18 cellular contexts compared by ENCODE assay signal in genomic region chr2:223123859-223124610, GRCh38.
A peak's percentile ranks its signal among the peaks of the same experiment; 100 is the strongest.
DNase-seq lines count a peak whose midpoint lies in the region; ATAC-seq and TF ChIP-seq lines count a peak whose summit lies in the region.
"Had no signal": no experiment of that assay in that cellular context is flagged by ENCODE, and none has a peak within 500 bp of the region (broad histone marks: within the 10 kb centered on the region; RNA-seq: fewer than 3 reads in every experiment).

No MANE protein-coding gene starts in this region.

- H3K4me1 Mint-ChIP-seq in GM23338 (peaks cover 17% of the 10 kb centered on the region), endodermal cell (peaks cover 8% of the 10 kb centered on the region)
- H3K4me1 Mint-ChIP-seq: IgD-negative memory B cell, memory B cell, neural crest cell had no signal

- peak overlapping the region; percentile 63; the same call in 1 of the 2 replicates for H2AFZ ChIP-seq in GM23338

- no peaks in the 10 kb centered on the region for H4K20me1 ChIP-seq in GM23338 (replicated peaks; ENCODE audit: insufficient read depth)

- ATAC-seq in GM23338, result no peak
- no peak for ATAC-seq in HG02938 (IDR thresholded peaks at IDR 0.05; ENCODE audit: unreplicated experiment)
- ATAC-seq: stimulated activated naive CD8-positive, alpha-beta T cell treated with anti-CD3 and anti-CD28 coated beads, Interleukin-15, Interleukin-2, amounts not matched to agents 100 U/mL and 50 U/mL, for 24 hours had no signal

- no peak overlapping the region for H3K9ac ChIP-seq in endodermal cell (ENCODE audit: extremely low read depth, low read length, poor library complexity, severe bottlenecking)

- H3K27me3 Mint-ChIP-seq in GM23338 (ENCODE audit: insufficient read depth, low read depth, poor library complexity), result peaks cover 12% of the 10 kb centered on the region
- H3K27me3 Mint-ChIP-seq in endodermal cell (ENCODE audit: insufficient read depth), result no peaks in the 10 kb centered on the region
- H3K27me3 Mint-ChIP-seq: IgD-negative memory B cell had no signal

- H3K27me3 ChIP-seq in A673 (replicated peaks; ENCODE audit: insufficient read depth, low read depth, low read length, poor library complexity) (no peaks in the 10 kb centered on the region), GM23338 (ENCODE audit: insufficient read depth) (no peaks in the 10 kb centered on the region), endodermal cell (ENCODE audit: control insufficient read depth, insufficient read depth, low read length, poor library complexity, severe bottlenecking) (no peaks in the 10 kb centered on the region)
- H3K27me3 ChIP-seq: upper lobe of left lung had no signal

- H3K4me3 Mint-ChIP-seq in GM23338 (no peak overlapping the region), endodermal cell (no peak overlapping the region)
- H3K4me3 Mint-ChIP-seq: IgD-negative memory B cell, memory B cell, neural crest cell had no signal

- no peak overlapping the region for H3K27ac Mint-ChIP-seq in GM23338
- H3K27ac Mint-ChIP-seq in endodermal cell, result no peak overlapping the region
- H3K27ac Mint-ChIP-seq: IgD-negative memory B cell, memory B cell had no signal

- TF ChIP-seq CTCF in A673 (conservative IDR thresholded peaks at IDR 0.05; ENCODE audit: low read depth, low read length) (no peak), GM23338 (conservative IDR thresholded peaks at IDR 0.05; ENCODE audit: low read depth in 2 of 2) (no peak), RWPE1 (conservative IDR thresholded peaks at IDR 0.05; ENCODE audit: low read depth) (no peak), endodermal cell (conservative IDR thresholded peaks at IDR 0.05) (no peak)

- no peaks in the 10 kb centered on the region for H3K9me3 ChIP-seq in A673 (ENCODE audit: low read depth, low read length, poor library complexity, severe bottlenecking)
- no peaks in the 10 kb centered on the region for H3K9me3 ChIP-seq in endodermal cell (ENCODE audit: control insufficient read depth, low read length)
- H3K9me3 ChIP-seq: upper lobe of left lung had no signal

- intact Hi-C loops in A673 (cut with micrococcal nuclease; ENCODE audit: unreplicated experiment), result no loop called here

- TSS peak; percentile 49 for BruUV-seq in A673 (replicated peaks; lab: Mats Ljungman, UMichigan)

- H3K36me3 Mint-ChIP-seq in GM23338 (ENCODE audit: low read depth) (no peaks in the 10 kb centered on the region), endodermal cell (ENCODE audit: low read depth) (no peaks in the 10 kb centered on the region)
- H3K36me3 Mint-ChIP-seq: IgD-negative memory B cell, memory B cell had no signal

- 87 to 97% methylated on average over 3 to 6 of the region's 6 CpGs for WGBS in endodermal cell (ENCODE audit: insufficient coverage in 1 of 2, insufficient read length in 1 of 2), 2 experiments

- peak; percentile 88 for DNase-seq in A673 (ENCODE audit: low spot score)
- no peak for DNase-seq in GM23338 (ENCODE audit: low spot score)
- peak; percentile 30 for DNase-seq in epidermal melanocyte (ENCODE audit: insufficient read length, low spot score)
- peak; percentile 56 for DNase-seq in left kidney (ENCODE audit: low read depth, low spot score)
- DNase-seq in RWPE1 (ENCODE audit: low spot score), result no peak
- DNase-seq in endodermal cell, result no peak
- no peak for DNase-seq in foreskin melanocyte
- DNase-seq: activated CD4-positive, alpha-beta T cell treated with anti-CD3 and anti-CD28 coated beads for 1 hour; activated effector memory CD4-positive, alpha-beta T cell treated with anti-CD3 and anti-CD28 coated beads, Interleukin-2, amount 50 U/mL, for 16 hours; aorta; DND-41; NCI-H446 treated with DMSO at 0.1 percent for 48 hours; stimulated activated naive CD8-positive, alpha-beta T cell treated with anti-CD3 and anti-CD28 coated beads, Interleukin-15, Interleukin-2, amounts not matched to agents 100 U/mL and 50 U/mL, for 24 hours; upper lobe of left lung had no signal

- H3K36me3 ChIP-seq in A673 (ENCODE audit: insufficient read depth, low read length, poor library complexity, severe bottlenecking) (no peaks in the 10 kb centered on the region), GM23338 (ENCODE audit: insufficient read depth) (no peaks in the 10 kb centered on the region), endodermal cell (ENCODE audit: control insufficient read depth, insufficient read depth, low read length) (no peaks in the 10 kb centered on the region)
- H3K36me3 ChIP-seq: upper lobe of left lung had no signal

- H3K79me2 ChIP-seq in GM23338 (replicated peaks; ENCODE audit: insufficient read depth), result no peaks in the 10 kb centered on the region

- peaks cover 75% of the 10 kb centered on the region for H3K4me1 ChIP-seq in A673 (ENCODE audit: insufficient read depth, low read length, poor library complexity, severe bottlenecking)
- H3K4me1 ChIP-seq in GM23338 (ENCODE audit: insufficient read depth), result peaks cover 11% of the 10 kb centered on the region
- no peaks in the 10 kb centered on the region for H3K4me1 ChIP-seq in endodermal cell (ENCODE audit: control insufficient read depth, insufficient read depth, low read length)
- H3K4me1 ChIP-seq: upper lobe of left lung had no signal

- CTCF ChIA-PET in A673 (lab: Charles Lee) (no interaction called here), RWPE1 (lab: Yijun Ruan, JAX) (no interaction called here)

- no peaks in the 10 kb centered on the region for H3F3A ChIP-seq in GM23338 (replicated peaks; ENCODE audit: low read depth)

- POLR2A ChIA-PET in A673 (lab: Charles Lee; ENCODE audit: low non-redundant PET), result interaction anchor here (0.5 kb wide), 1 partner anchor 62 kb away, joined by 3 read pairs; no protein-coding TSS in a partner anchor
- POLR2A ChIA-PET in RWPE1 (lab: Yijun Ruan, JAX; ENCODE audit: low non-redundant PET), result no interaction called here

- no peaks in the 10 kb centered on the region; the same call in 2 of the 3 replicates for H3K9me3 Mint-ChIP-seq in GM23338
- H3K9me3 Mint-ChIP-seq in endodermal cell, result no peaks in the 10 kb centered on the region
- H3K9me3 Mint-ChIP-seq: IgD-negative memory B cell, neural crest cell had no signal

- H3K4me2 ChIP-seq in GM23338, result peak overlapping the region; percentile 51

- no peaks in the 10 kb centered on the region; the same call in none of the 2 replicates for H3K9me2 ChIP-seq in GM23338 (ENCODE audit: insufficient read depth)

- H3K4me3 ChIP-seq in A673 (ENCODE audit: low read depth, low read length, poor library complexity, severe bottlenecking), result peak overlapping the region; percentile 11
- no peak overlapping the region for H3K4me3 ChIP-seq in GM23338
- H3K4me3 ChIP-seq in endodermal cell (ENCODE audit: low read length), result no peak overlapping the region
- H3K4me3 ChIP-seq: upper lobe of left lung had no signal

- H3K27ac ChIP-seq in A673 (ENCODE audit: low read depth, low read length, poor library complexity, severe bottlenecking) (peak overlapping the region; percentile 84), GM23338 (ENCODE audit: low read depth) (no peak overlapping the region), RWPE1 (no peak overlapping the region), endodermal cell (ENCODE audit: low read depth, low read length) (no peak overlapping the region)
- H3K27ac ChIP-seq: upper lobe of left lung had no signal

TF ChIP-seq in GM23338, 12 proteins besides CTCF, POLR2A, EP300 and RAD21 (continues in another document):
- TF ChIP-seq EZH2 (IDR thresholded peaks at IDR 0.05; ENCODE audit: low read depth, unreplicated experiment), result no peak
- TF ChIP-seq JUNB (IDR thresholded peaks at IDR 0.05; ENCODE audit: unreplicated experiment), result no peak
- TF ChIP-seq ZNF114 (CRISPR knock-in tag; IDR thresholded peaks at IDR 0.05), result no peak
- no peak for TF ChIP-seq REST (IDR thresholded peaks at IDR 0.05; ENCODE audit: unreplicated experiment)

Comparison
In these comparisons a context has a peak if more than half of its experiments do, and no peak if none do; other contexts are left out.
1. DNase-seq: peak in A673 (single experiment), epidermal melanocyte (single experiment) and left kidney (single experiment); none in GM23338 (single experiment), RWPE1 (single experiment), endodermal cell (single experiment) and foreskin melanocyte (single experiment).